In genomic region chr1:225880210-225880584, GRCh38 we compare ENCODE assay signal across 1 cellular context.
TF ChIP-seq lines count a peak whose summit lies in the region.

No MANE protein-coding gene starts in this region.

TF ChIP-seq in H1, 55 proteins besides CTCF, POLR2A, EP300 and RAD21:
- TF ChIP-seq ZNF274 (IDR thresholded peaks at IDR 0.05; ENCODE audit: borderline replicate concordance, extremely low read depth, low read length) = no peak
- no peak for TF ChIP-seq POU5F1 (IDR thresholded peaks at IDR 0.05; ENCODE audit: low read depth, low read length)
- no peak for TF ChIP-seq CBX5 (IDR thresholded peaks at IDR 0.05; ENCODE audit: low read depth, low read length)
- no peak for TF ChIP-seq SP4 (IDR thresholded peaks at IDR 0.05; ENCODE audit: low read length)
- TF ChIP-seq TBP (IDR thresholded peaks at IDR 0.05; ENCODE audit: low read depth, low read length) = no peak
- no peak for TF ChIP-seq SRF (IDR thresholded peaks at IDR 0.05; ENCODE audit: low read depth, low read length)
- TF ChIP-seq GABPA (IDR thresholded peaks at IDR 0.05; ENCODE audit: borderline replicate concordance, insufficient read depth, low read length) = no peak
- TF ChIP-seq CHD2 (IDR thresholded peaks at IDR 0.05; ENCODE audit: low read length) = no peak
- TF ChIP-seq SUZ12 (IDR thresholded peaks at IDR 0.05; ENCODE audit: low read length) = no peak
- TF ChIP-seq KDM4A (IDR thresholded peaks at IDR 0.05; ENCODE audit: low read depth, low read length, severe bottlenecking) = no peak
